In genomic region chr5:108081707-108082106, GRCh38 we compare ENCODE assay signal across 18 cellular contexts.
DNase-seq lines count a peak whose midpoint lies in the region; ATAC-seq, FAIRE-seq and TF ChIP-seq lines count a peak whose summit lies in the region.
"Had no signal": no experiment of that assay in that cellular context is flagged by ENCODE, and none has a peak within 500 bp of the region (broad histone marks: within the 10 kb centered on the region; RNA-seq: fewer than 3 reads in every experiment).

No MANE protein-coding gene starts in this region.

- H3K4me1 Mint-ChIP-seq in naive thymus-derived CD8-positive, alpha-beta T cell: peaks cover 0 to 7% (median 1%) of the 10 kb centered on the region in 4 donors
- H3K4me1 Mint-ChIP-seq: B cell had no signal

- intact Hi-C loops in K562 (cut with micrococcal nuclease): no loop called here
- intact Hi-C loops in thyroid gland (cut with DNase I): no loop called here

- DNase-seq in NCI-H82 (lab: John Stamatoyannopoulos, UW): peak; percentile 7
- no peak for DNase-seq in NCI-H82 treated with DMSO at 0.1 percent for 48 hours (lab: John Stamatoyannopoulos, UW; ENCODE audit: unreplicated experiment)
- no peak for DNase-seq in K562 (ENCODE audit: extremely low read depth in 1 of 4, low spot score in 3 of 4)
- DNase-seq in naive thymus-derived CD8-positive, alpha-beta T cell: no peak
- DNase-seq in thyroid gland: no peak
- DNase-seq: 8988T; Calu3; CD8-positive, alpha-beta T cell; DMS79 treated with DMSO at 0.1 percent for 48 hours; GF-D8; HFFc6 had no signal

- 0% methylated on average over 3 of the region's 3 CpGs for WGBS in K562 (ENCODE audit: insufficient coverage, low coverage, missing lambda C conversion rate)
- 97 to 99% methylated on average over 3 of the region's 3 CpGs for WGBS in thyroid gland, 2 donors

- no peaks in the 10 kb centered on the region for H3K27me3 Mint-ChIP-seq in naive thymus-derived CD8-positive, alpha-beta T cell
- H3K27me3 Mint-ChIP-seq: B cell had no signal

- ATAC-seq in K562 (no peak), esophagus mucosa (no peak)
- ATAC-seq in naive thymus-derived CD8-positive, alpha-beta T cell: no peak
- ATAC-seq: CD8-positive, alpha-beta T cell; HCT116 had no signal

- no peak overlapping the region for H3K4me3 Mint-ChIP-seq in naive thymus-derived CD8-positive, alpha-beta T cell
- H3K4me3 Mint-ChIP-seq: B cell; CD8-positive, alpha-beta T cell; HFFc6 had no signal

- no peaks in the 10 kb centered on the region for H3K36me3 ChIP-seq in HUES6 (ENCODE audit: control insufficient read depth, insufficient read depth, low read length)
- H3K36me3 ChIP-seq in K562 (ENCODE audit: control insufficient read depth, insufficient read depth, low read length): no peaks in the 10 kb centered on the region
- H3K36me3 ChIP-seq in thyroid gland: no peaks in the 10 kb centered on the region
- H3K36me3 ChIP-seq: BLaER1 treated with 17β-estradiol and CSF1 and Interleukin-3, amounts not matched to agents 10 nM and 100 nM had no signal

- no peaks in the 10 kb centered on the region for H4K20me1 ChIP-seq in K562 (replicated peaks; ENCODE audit: control insufficient read depth, insufficient read depth, low read length)
- H4K20me1 ChIP-seq: BLaER1 treated with 17β-estradiol and CSF1 and Interleukin-3, amounts not matched to agents 10 nM and 100 nM had no signal

- H3K27ac ChIP-seq in HUES6 (ENCODE audit: low read depth, low read length) (peak overlapping the region; percentile 80; the same call in 1 of the 2 replicates), K562 (ENCODE audit: extremely low read depth, low read depth, low read length) (no peak overlapping the region), thyroid gland (no peak overlapping the region)
- H3K27ac ChIP-seq: BLaER1 treated with 17β-estradiol and CSF1 and Interleukin-3, amounts not matched to agents 10 nM and 100 nM; HL-60 had no signal

- peaks cover 4 to 41% (median 20%) of the 10 kb centered on the region in 3 donors for H3K36me3 Mint-ChIP-seq in naive thymus-derived CD8-positive, alpha-beta T cell

- H2AFZ ChIP-seq in K562 (ENCODE audit: low read depth, low read length): no peak overlapping the region

- H3K4me3 ChIP-seq in HUES6 (ENCODE audit: low read depth, low read length) (no peak overlapping the region), K562 (no peak overlapping the region), thyroid gland (replicated peaks in 1 of 3) (no peak overlapping the region)
- H3K4me3 ChIP-seq: BLaER1 treated with 17β-estradiol and CSF1 and Interleukin-3, amounts not matched to agents 10 nM and 100 nM had no signal

- no TSS peak for BruUV-seq in K562 (replicated peaks; lab: Mats Ljungman, UMichigan)

- no peaks in the 10 kb centered on the region for H3K79me2 ChIP-seq in K562 (ENCODE audit: control insufficient read depth, insufficient read depth, low read length)

- CTCF ChIA-PET in K562 (lab: Yijun Ruan, JAX; ENCODE audit: low intra/inter-chr PET ratio): no interaction called here

- no peak for TF ChIP-seq CTCF in K562 (IDR thresholded peaks at IDR 0.05 in 2 of 3, conservative IDR thresholded peaks at IDR 0.05 in 1 of 3; ENCODE audit: insufficient read depth in 2 of 3, low read depth in 1 of 3, low read length in 3 of 3)
- no peak for TF ChIP-seq CTCF in thyroid gland (IDR thresholded peaks at IDR 0.05)

- H3K9me3 ChIP-seq in HUES6 (ENCODE audit: control insufficient read depth, insufficient read depth, low read depth, low read length) (no peaks in the 10 kb centered on the region), K562 (replicated peaks; ENCODE audit: control insufficient read depth, insufficient read depth, low read depth, low read length) (no peaks in the 10 kb centered on the region), thyroid gland (no peaks in the 10 kb centered on the region)
- H3K9me3 ChIP-seq: BLaER1 treated with 17β-estradiol and CSF1 and Interleukin-3, amounts not matched to agents 10 nM and 100 nM had no signal

- no peaks in the 10 kb centered on the region for H3K9me1 ChIP-seq in K562 (ENCODE audit: control insufficient read depth, insufficient read depth, low read length)

- no peak overlapping the region for H3K27ac Mint-ChIP-seq in naive thymus-derived CD8-positive, alpha-beta T cell
- H3K27ac Mint-ChIP-seq: B cell; CD8-positive, alpha-beta T cell; HFFc6 had no signal

- H3K9ac ChIP-seq in HUES6 (ENCODE audit: low read length) (no peak overlapping the region), K562 (ENCODE audit: insufficient read depth in 1 of 2, low read depth in 2 of 2, low read length in 2 of 2) (no peak overlapping the region)
- H3K9ac ChIP-seq: BLaER1 treated with 17β-estradiol and CSF1 and Interleukin-3, amounts not matched to agents 10 nM and 100 nM had no signal

- peaks cover 0 to 4% (median 1%) of the 10 kb centered on the region in 9 donors for H3K9me3 Mint-ChIP-seq in naive thymus-derived CD8-positive, alpha-beta T cell
- H3K9me3 Mint-ChIP-seq: CD8-positive, alpha-beta T cell; HFFc6 had no signal

- TF ChIP-seq POLR2A in K562 (conservative IDR thresholded peaks at IDR 0.05) (no peak), thyroid gland (IDR thresholded peaks at IDR 0.05) (no peak)

- peaks cover 80% of the 10 kb centered on the region for H3K4me1 ChIP-seq in HUES6 (ENCODE audit: control insufficient read depth, insufficient read depth, low read length)
- H3K4me1 ChIP-seq in K562 (replicated peaks in 1 of 2; ENCODE audit: control insufficient read depth in 2 of 2, insufficient read depth in 2 of 2, low read length in 2 of 2): no peaks in the 10 kb centered on the region
- peaks cover 3 to 5% of the 10 kb centered on the region in 2 donors for H3K4me1 ChIP-seq in thyroid gland
- H3K4me1 ChIP-seq: BLaER1 treated with 17β-estradiol and CSF1 and Interleukin-3, amounts not matched to agents 10 nM and 100 nM had no signal

- POLR2A ChIA-PET in K562 (lab: Yijun Ruan, JAX): no interaction called here
- POLR2A ChIA-PET in naive thymus-derived CD8-positive, alpha-beta T cell (lab: Charles Lee): no interaction called here

- no peak for FAIRE-seq in K562 (lab: Jason Lieb, UNC)
- FAIRE-seq: H54 had no signal

- no peaks in the 10 kb centered on the region for H3K27me3 ChIP-seq in HUES6 (ENCODE audit: control insufficient read depth, insufficient read depth, low read length)
- no peaks in the 10 kb centered on the region for H3K27me3 ChIP-seq in K562 (ENCODE audit: control insufficient read depth in 2 of 2, insufficient read depth in 2 of 2, low read length in 2 of 2)
- H3K27me3 ChIP-seq in thyroid gland: no peaks in the 10 kb centered on the region
- H3K27me3 ChIP-seq: BLaER1 treated with 17β-estradiol and CSF1 and Interleukin-3, amounts not matched to agents 10 nM and 100 nM had no signal

- TF ChIP-seq EP300 in K562 (IDR thresholded peaks at IDR 0.05; ENCODE audit: low read length): no peak

- no peak for TF ChIP-seq RAD21 in K562 (CRISPR knock-in tag; conservative IDR thresholded peaks at IDR 0.05 in 1 of 2, IDR thresholded peaks at IDR 0.05 in 1 of 2)

- in situ Hi-C loops in K562 (cut with MboI): no loop called here

- no peak overlapping the region for H3K4me2 ChIP-seq in K562 (ENCODE audit: insufficient read depth, low read length)
- H3K4me2 ChIP-seq: BLaER1 treated with 17β-estradiol and CSF1 and Interleukin-3, amounts not matched to agents 10 nM and 100 nM had no signal

TF ChIP-seq in K562, 482 proteins besides CTCF, POLR2A, EP300 and RAD21:
- TF ChIP-seq OTX1 (CRISPR knock-in tag; IDR thresholded peaks at IDR 0.05) (no peak), ZNF316 (IDR thresholded peaks at IDR 0.05) (peak; percentile 72), SP1 (CRISPR knock-in tag; IDR thresholded peaks at IDR 0.05) (no peak), MAFG (tag; conservative IDR thresholded peaks at IDR 0.05) (peak; percentile 87), C11orf30 (IDR thresholded peaks at IDR 0.05; ENCODE audit: low read depth) (peak; percentile 53; the same call in 1 of the 2 replicates), MAFK (IDR thresholded peaks at IDR 0.05; ENCODE audit: low read length) (peak; percentile 69), MAFF (IDR thresholded peaks at IDR 0.05; ENCODE audit: low read length) (peak; percentile 62)
TF ChIP-seq in K562: peak in this region for 5.
